In genomic region chr17:82345151-82345976, GRCh38 we compare ENCODE assay signal across 1 cellular context.
TF ChIP-seq lines count a peak whose summit lies in the region.

No MANE protein-coding gene starts in this region.

TF ChIP-seq in K562, 482 proteins besides CTCF, POLR2A, EP300 and RAD21 (continued from another document and continues in another):
- no peak for TF ChIP-seq RBM17 (IDR thresholded peaks at IDR 0.05; ENCODE audit: borderline replicate concordance, low read depth, low read length)
- TF ChIP-seq ZNF655 (CRISPR knock-in tag; IDR thresholded peaks at IDR 0.05) = no peak
- no peak for TF ChIP-seq EWSR1 (IDR thresholded peaks at IDR 0.05; ENCODE audit: borderline replicate concordance, low read depth, partially characterized antibody)
- TF ChIP-seq EHMT2 (IDR thresholded peaks at IDR 0.05) = no peak
- peak; percentile 86 for TF ChIP-seq NBN (IDR thresholded peaks at IDR 0.05; ENCODE audit: low read depth)
- peak in 1 of 2 experiments; percentile 28; a peak in 1 of 4 replicates for TF ChIP-seq NRF1 (conservative IDR thresholded peaks at IDR 0.05 in 1 of 2, IDR thresholded peaks at IDR 0.05 in 1 of 2)
- TF ChIP-seq KDM2B (CRISPR knock-in tag; IDR thresholded peaks at IDR 0.05) = 0 out of 2 replicates have a peak, but pooled peaks have one; percentile 4
- no peak for TF ChIP-seq NFXL1 (CRISPR knock-in tag; IDR thresholded peaks at IDR 0.05)
- TF ChIP-seq ZNF561 (CRISPR knock-in tag; conservative IDR thresholded peaks at IDR 0.05) = no peak
- TF ChIP-seq MED1 (CRISPR knock-in tag; IDR thresholded peaks at IDR 0.05; ENCODE audit: borderline replicate concordance) = 0 out of 2 replicates have a peak, but pooled peaks have one; percentile 71
- TF ChIP-seq ID3 (CRISPR knock-in tag; IDR thresholded peaks at IDR 0.05) = 0 out of 2 replicates have a peak, but pooled peaks have one; percentile 47
- peak; percentile 98 for TF ChIP-seq ID3 (tag; IDR thresholded peaks at IDR 0.05)
- peak; percentile 69; the same call in 1 of the 2 replicates for TF ChIP-seq TSHZ1 (CRISPR knock-in tag; IDR thresholded peaks at IDR 0.05)
- TF ChIP-seq TRIM25 (IDR thresholded peaks at IDR 0.05; ENCODE audit: borderline replicate concordance) = no peak
- no peak for TF ChIP-seq GMEB1 (CRISPR knock-in tag; IDR thresholded peaks at IDR 0.05)
- TF ChIP-seq SAFB (IDR thresholded peaks at IDR 0.05; ENCODE audit: borderline replicate concordance, low read depth, low read length) = no peak; the same call in 1 of the 2 replicates
- TF ChIP-seq ZNF740 (CRISPR knock-in tag; IDR thresholded peaks at IDR 0.05) = no peak
- peak in 1 of 2 experiments; percentile 79; a peak in 2 of 4 replicates for TF ChIP-seq ZNF740 (tag; IDR thresholded peaks at IDR 0.05)
- TF ChIP-seq TBP (optimal IDR thresholded peaks at IDR 0.05; ENCODE audit: low read depth, low read length) = peak; percentile 43
- TF ChIP-seq MCM5 (IDR thresholded peaks at IDR 0.05; ENCODE audit: low read depth) = no peak
- TF ChIP-seq ZBTB11 (CRISPR knock-in tag; IDR thresholded peaks at IDR 0.05) = peak in 1 of 3 experiments; percentile 74; a peak in 2 of 6 replicates
- peak; percentile 92; the same call in 1 of the 2 replicates for TF ChIP-seq ZNF175 (CRISPR knock-in tag; IDR thresholded peaks at IDR 0.05; ENCODE audit: low read depth)
- no peak for TF ChIP-seq ZNF75A (CRISPR knock-in tag; IDR thresholded peaks at IDR 0.05)
- TF ChIP-seq ZNF780A (CRISPR knock-in tag; IDR thresholded peaks at IDR 0.05) = no peak
- no peak for TF ChIP-seq ZNF717 (CRISPR knock-in tag; IDR thresholded peaks at IDR 0.05)
- TF ChIP-seq ZKSCAN8 (CRISPR knock-in tag; IDR thresholded peaks at IDR 0.05) = peak; percentile 65; the same call in 1 of the 2 replicates
- no peak for TF ChIP-seq SIX5 (IDR thresholded peaks at IDR 0.05; ENCODE audit: borderline replicate concordance in 1 of 2, insufficient read depth in 1 of 2, low read depth in 1 of 2, low read length in 2 of 2)
- no peak for TF ChIP-seq ARID2 (IDR thresholded peaks at IDR 0.05)
- TF ChIP-seq REST (CRISPR knock-in tag; IDR thresholded peaks at IDR 0.05; ENCODE audit: low read depth) = no peak
- peak; percentile 72 to 74 for TF ChIP-seq AFF1 (IDR thresholded peaks at IDR 0.05; ENCODE audit: low read depth in 1 of 2, partially characterized antibody in 2 of 2)
- 0 out of 2 replicates have a peak, but pooled peaks have one; percentile 37 for TF ChIP-seq ZNF274 (IDR thresholded peaks at IDR 0.05; ENCODE audit: borderline replicate concordance, low read depth, low read length)
- no peak for TF ChIP-seq ZNF121 (CRISPR knock-in tag; conservative IDR thresholded peaks at IDR 0.05)
- no peak for TF ChIP-seq HNRNPL (IDR thresholded peaks at IDR 0.05; ENCODE audit: low read depth, low read length)
